20 cellular contexts compared by ENCODE assay signal in genomic region chr15:73293773-73294172, GRCh38.
"Had no signal": no experiment of that assay in that cellular context is flagged by ENCODE, and none has a peak within 500 bp of the region (broad histone marks: within the 10 kb centered on the region; RNA-seq: fewer than 3 reads in every experiment).

No MANE protein-coding gene starts in this region.

- H3K4me3 ChIP-seq: heart right ventricle, lung, sigmoid colon, transverse colon, uterus had no signal

- ATAC-seq: activated CD8-positive, alpha-beta memory T cell treated with anti-CD3 and anti-CD28 coated beads, Interleukin-2, amount 10 ng/mL, durations not matched to agents 7 days and 5 days; activated CD8-positive, alpha-beta T cell treated with anti-CD3 and anti-CD28 coated beads for 36 hours; heart right ventricle; naive thymus-derived CD4-positive, alpha-beta T cell; stimulated activated naive B cell treated with anti-CD40 and anti-IgM and Interleukin-4, amounts not matched to agents 10 μg/mL and 1 μg/mL and 100 μg/mL, for 72 hours had no signal

- DNase-seq: activated CD4-positive, alpha-beta T cell treated with anti-CD3 and anti-CD28 coated beads, Interleukin-2, amount 10 ng/mL, durations not matched to agents 7 days and 5 days; activated CD4-positive, CD25-positive, alpha-beta regulatory T cell treated with anti-CD3 and anti-CD28 coated beads, Interleukin-2, amount 50 U/mL, for 72 hours; activated CD8-positive, alpha-beta memory T cell treated with anti-CD3 and anti-CD28 coated beads, Interleukin-2, amount 10 ng/mL, durations not matched to agents 7 days and 5 days; activated CD8-positive, alpha-beta T cell treated with anti-CD3 and anti-CD28 coated beads for 36 hours; activated effector memory CD4-positive, alpha-beta T cell treated with anti-CD3 and anti-CD28 coated beads, Interleukin-2, amount 50 U/mL, for 16 hours; activated naive CD4-positive, alpha-beta T cell treated with anti-CD3 and anti-CD28 coated beads, Interleukin-2, amount 50 U/mL, for 16 hours; activated T-cell treated with anti-CD3 and anti-CD28 coated beads for 4 hours; aorta; foreskin fibroblast; heart right ventricle; naive thymus-derived CD4-positive, alpha-beta T cell; posterior cingulate gyrus; sigmoid colon; stimulated activated CD4-positive, alpha-beta T cell treated with anti-CD3 and anti-CD28 coated beads, Interleukin-2, amount 100 ng/mL, for 48 hours; stimulated activated CD8-positive, alpha-beta memory T cell treated with anti-CD3 and anti-CD28 coated beads, Interleukin-4, amount 100 ng/mL, for 48 hours; stimulated activated naive B cell treated with anti-CD40 and anti-IgM and Interleukin-4, amounts not matched to agents 10 μg/mL and 1 μg/mL and 100 μg/mL, for 72 hours; T1000; transverse colon; uterus had no signal

- H3K27me3 ChIP-seq: heart right ventricle, sigmoid colon, transverse colon, uterus had no signal

- H3K27ac ChIP-seq: heart right ventricle, sigmoid colon, transverse colon, uterus had no signal

- H3K4me1 ChIP-seq: sigmoid colon, transverse colon, uterus had no signal

- H3K36me3 ChIP-seq: uterus had no signal

- H3K9me3 ChIP-seq: heart right ventricle, sigmoid colon, transverse colon, uterus had no signal
